ENCODE assay signal across 9 cellular contexts in genomic region chr14:73746540-73747385, GRCh38. TPM values are rescaled to one million over a fixed set of nuclear protein-coding genes. Genes with fewer than 3 reads are reported as not detected.
DNase-seq lines count a peak whose midpoint lies in the region; ATAC-seq and TF ChIP-seq lines count a peak whose summit lies in the region.
"Had no signal": no experiment of that assay in that cellular context is flagged by ENCODE, and none has a peak within 500 bp of the region (broad histone marks: within the 10 kb centered on the region; RNA-seq: fewer than 3 reads in every experiment).

No MANE protein-coding gene starts in this region.

- H4K91ac ChIP-seq in trophoblast cell (ENCODE audit: low read depth, low read length) = peak overlapping the region; percentile 20

- no peaks in the 10 kb centered on the region for H3K9me3 ChIP-seq in PC-9 (ENCODE audit: insufficient read depth, low read depth)
- no peaks in the 10 kb centered on the region for H3K9me3 ChIP-seq in trophoblast cell (ENCODE audit: insufficient read depth, low read depth, low read length)
- H3K9me3 ChIP-seq in adrenal gland (replicated peaks in 1 of 3) = no peaks in the 10 kb centered on the region

- no peaks in the 10 kb centered on the region for H3K36me3 ChIP-seq in PC-9 (ENCODE audit: low read depth)
- H3K36me3 ChIP-seq in trophoblast cell (ENCODE audit: control insufficient read depth in 1 of 2, insufficient read depth in 2 of 2, low read length in 2 of 2) = no peaks in the 10 kb centered on the region
- H3K36me3 ChIP-seq in adrenal gland (replicated peaks in 1 of 2) = no peaks in the 10 kb centered on the region

- H2BK12ac ChIP-seq in trophoblast cell (ENCODE audit: low read length) = no peak overlapping the region

- no peak for TF ChIP-seq CTCF in PC-9 (conservative IDR thresholded peaks at IDR 0.05)
- peak; percentile 47 for TF ChIP-seq CTCF in epithelial cell of esophagus (IDR thresholded peaks at IDR 0.05; ENCODE audit: insufficient read depth, low read depth, low read length, missing control alignments)
- TF ChIP-seq CTCF in adrenal gland (IDR thresholded peaks at IDR 0.05) = peak in 1 of 6 experiments; percentile 13

- H2AFZ ChIP-seq in PC-9 (no peak overlapping the region), trophoblast cell (ENCODE audit: insufficient read depth, low read length, poor library complexity) (no peak overlapping the region)

- peaks cover 21% of the 10 kb centered on the region for H3K79me1 ChIP-seq in trophoblast cell (ENCODE audit: low read length)

- H3K4me1 ChIP-seq in PC-9 (replicated peaks; ENCODE audit: insufficient read depth) (peaks cover 82% of the 10 kb centered on the region), trophoblast cell (ENCODE audit: control insufficient read depth in 1 of 2, insufficient read depth in 2 of 2, low read length in 2 of 2) (peaks cover 67 to 78% of the 10 kb centered on the region in 2 experiments), adrenal gland (replicated peaks in 1 of 2) (peaks cover 60 to 97% of the 10 kb centered on the region in 2 donors)

- H3K9ac ChIP-seq in trophoblast cell (ENCODE audit: low read length) = no peak overlapping the region

- H2BK5ac ChIP-seq in trophoblast cell (ENCODE audit: low read depth, low read length, poor library complexity) = peak overlapping the region; percentile 3

- peak overlapping the region; percentile 53 for H3K4ac ChIP-seq in trophoblast cell (ENCODE audit: low read depth, low read length)

- no peak overlapping the region for H2AK5ac ChIP-seq in trophoblast cell (ENCODE audit: low read length)

- TF ChIP-seq POLR2A in adrenal gland (IDR thresholded peaks at IDR 0.05) = no peak

- no TSS peak for BruUV-seq in PC-9 (replicated peaks; lab: Mats Ljungman, UMichigan)

- no peak overlapping the region for H3K14ac ChIP-seq in trophoblast cell (ENCODE audit: low read length)

- peaks cover 57% of the 10 kb centered on the region for H3F3A ChIP-seq in PC-9 (ENCODE audit: insufficient read depth, low read depth)

- H3K4me2 ChIP-seq in PC-9 (peak overlapping the region; percentile 23; the same call in 1 of the 2 replicates), trophoblast cell (ENCODE audit: low read length) (peak overlapping the region; percentile 13)

- peaks cover 15% of the 10 kb centered on the region for H4K20me1 ChIP-seq in PC-9 (ENCODE audit: insufficient read depth)

- H3K18ac ChIP-seq in trophoblast cell (ENCODE audit: low read length) = peak overlapping the region; percentile 27

- CTCF ChIA-PET in PC-9 (lab: Charles Lee) = interaction anchor here (0.6 kb wide), 1 partner anchor 608 kb away, joined by 3 read pairs; no protein-coding TSS in a partner anchor

- H4K8ac ChIP-seq in trophoblast cell (ENCODE audit: low read depth, low read length) = no peak overlapping the region

- H4K12ac ChIP-seq in trophoblast cell (ENCODE audit: low read depth, low read length) = no peak overlapping the region

- H3K79me2 ChIP-seq in PC-9 (ENCODE audit: low read depth) (peaks cover 100% of the 10 kb centered on the region), trophoblast cell (ENCODE audit: control insufficient read depth, insufficient read depth, low read length, poor library complexity) (peaks cover 44% of the 10 kb centered on the region)

- H3K4me3 ChIP-seq in PC-9 = no peak overlapping the region
- no peak overlapping the region for H3K4me3 ChIP-seq in epithelial cell of esophagus (ENCODE audit: low read length)
- H3K4me3 ChIP-seq in trophoblast cell (ENCODE audit: low read depth, low read length) = no peak overlapping the region
- no peak overlapping the region for H3K4me3 ChIP-seq in adrenal gland

- no peak for ATAC-seq in HG03565 (IDR thresholded peaks at IDR 0.05; ENCODE audit: unreplicated experiment)
- ATAC-seq: esophagus mucosa had no signal

- H3K23ac ChIP-seq in trophoblast cell (ENCODE audit: low read length) = no peak overlapping the region

- no peaks in the 10 kb centered on the region for H3K9me2 ChIP-seq in PC-9 (ENCODE audit: insufficient read depth)

- H3K27ac ChIP-seq in PC-9 (peak overlapping the region; percentile 90; the same call in 1 of the 2 replicates), trophoblast cell (ENCODE audit: low read depth, low read length) (peak overlapping the region; percentile 40), adrenal gland (peak overlapping the region in 2 of 5 donors; percentile 10 to 50)

- POLR2A ChIA-PET in PC-9 (lab: Charles Lee; ENCODE audit: unreplicated experiment) = no interaction called here

- DNase-seq in ELF-1 (ENCODE audit: low read depth, low spot score) (peak; percentile 49), PC-9 (no peak), epithelial cell of esophagus (ENCODE audit: low read depth) (no peak), trophoblast cell (no peak), DMS114 treated with DMSO at 0.1 percent for 48 hours (lab: John Stamatoyannopoulos, UW; ENCODE audit: unreplicated experiment) (no peak), adrenal gland (no peak), posterior vena cava (ENCODE audit: low spot score) (no peak)

- no CpG with 5 or more reads among the region's 5 CpGs for WGBS in trophoblast cell (ENCODE audit: extremely low coverage, insufficient coverage, insufficient read length)
- WGBS in adrenal gland, 4 donors = 35 to 73% (median 58%) methylated on average over 2 to 5 of the region's 5 CpGs

- H2BK120ac ChIP-seq in trophoblast cell (ENCODE audit: insufficient read depth, low read length, poor library complexity) = no peak overlapping the region

- no peaks in the 10 kb centered on the region for H3K27me3 ChIP-seq in PC-9 (ENCODE audit: insufficient read depth, low read depth)
- no peaks in the 10 kb centered on the region for H3K27me3 ChIP-seq in trophoblast cell (ENCODE audit: insufficient read depth, low read length)
- no peaks in the 10 kb centered on the region for H3K27me3 ChIP-seq in adrenal gland

- intact Hi-C loops in PC-9 (cut with micrococcal nuclease; ENCODE audit: unreplicated experiment) = no loop called here
- intact Hi-C loops in adrenal gland (cut with DNase I) = loop anchor here in 1 of 2 donors (10.0 kb wide), 1 partner anchor 58 kb away; no protein-coding TSS in a partner anchor
- intact Hi-C loops in posterior vena cava (cut with DNase I) = no loop called here

RNA-seq across cellular contexts. Expression of gene PNMA1, which starts 32.6 kb away (rescaled TPM):
- total RNA-seq in PC-9 (2021) (13.6 and 16.8 TPM in 2 replicates), adrenal gland (10 to 100 TPM; 23.1 to 74.6 (median 43.2) TPM), posterior vena cava (10 to 100 TPM; 64.8 to 88.7 TPM)
- polyA plus RNA-seq in trophoblast cell (2013) = 19.1 and 19.3 TPM in 2 replicates
- polyA plus RNA-seq in adrenal gland = 10 to 100 TPM; 14.4 to 52.5 (median 16.7) TPM
